In genomic region chr20:60249436-60249835, GRCh38 we compare ENCODE assay signal across 14 cellular contexts.
DNase-seq lines count a peak whose midpoint lies in the region; ATAC-seq and TF ChIP-seq lines count a peak whose summit lies in the region.
"Had no signal": no experiment of that assay in that cellular context is flagged by ENCODE, and none has a peak within 500 bp of the region (broad histone marks: within the 10 kb centered on the region; RNA-seq: fewer than 3 reads in every experiment).

No MANE protein-coding gene starts in this region.

- H3K9me3 Mint-ChIP-seq in CD4-positive, alpha-beta T cell: no peaks in the 10 kb centered on the region
- H3K9me3 Mint-ChIP-seq: neural progenitor cell had no signal

- DNase-seq in ACHN: peak; percentile 94
- peak; percentile 100 for DNase-seq in HS-5 (ENCODE audit: low read depth)
- DNase-seq in astrocyte of the hippocampus (ENCODE audit: low read depth, low spot score): peak; percentile 83
- peak; percentile 86 for DNase-seq in kidney epithelial cell (ENCODE audit: low read depth)
- DNase-seq in WERI-Rb-1: no peak
- no peak for DNase-seq in CD4-positive, alpha-beta T cell
- no peak for DNase-seq in foreskin melanocyte
- DNase-seq in activated T-cell treated with anti-CD3 and anti-CD28 coated beads for 4 hours: no peak
- DNase-seq: activated effector memory CD4-positive, alpha-beta T cell treated with Interleukin-2 at 50 U/mL for 16 hours; stimulated activated CD4-positive, alpha-beta T cell treated with anti-CD3 and anti-CD28 coated beads, Interleukin-4, amount 100 ng/mL, for 24 hours had no signal

- intact Hi-C loops in CD4-positive, alpha-beta T cell (cut with DNase I, micrococcal nuclease): no loop called here

- no peaks in the 10 kb centered on the region for H3K4me1 Mint-ChIP-seq in CD4-positive, alpha-beta T cell (ENCODE audit: low read depth)
- H3K4me1 Mint-ChIP-seq: CD14-positive monocyte had no signal

- no peaks in the 10 kb centered on the region for H3K36me3 Mint-ChIP-seq in CD4-positive, alpha-beta T cell (ENCODE audit: low read depth)
- H3K36me3 Mint-ChIP-seq: neural progenitor cell had no signal

- H3K27ac Mint-ChIP-seq in CD4-positive, alpha-beta T cell: no peak overlapping the region
- H3K27ac Mint-ChIP-seq: neural progenitor cell had no signal

- H3K9me3 ChIP-seq in WERI-Rb-1 (ENCODE audit: severe bottlenecking): no peaks in the 10 kb centered on the region
- no peaks in the 10 kb centered on the region for H3K9me3 ChIP-seq in CD4-positive, alpha-beta T cell (ENCODE audit: control insufficient read depth, low read length)
- H3K9me3 ChIP-seq: thoracic aorta had no signal

- no peak overlapping the region for H3K4me3 ChIP-seq in kidney epithelial cell (ENCODE audit: low read depth, low read length)
- H3K4me3 ChIP-seq in WERI-Rb-1 (ENCODE audit: low read depth, low read length): no peak overlapping the region
- H3K4me3 ChIP-seq: GM12878, neural progenitor cell, thoracic aorta had no signal

- in situ Hi-C loops in ACHN (cut with HindIII; ENCODE audit: low pct_ligation_motif_present, low pct_unique_long_range_greater_than_20kb, low sequenced_read_pairs): no loop called here

- no peak for TF ChIP-seq CTCF in kidney epithelial cell (IDR thresholded peaks at IDR 0.05; ENCODE audit: insufficient read depth, low read length, poor library complexity, severe bottlenecking)
- no peak for TF ChIP-seq CTCF in WERI-Rb-1 (IDR thresholded peaks at IDR 0.05; ENCODE audit: low read depth, low read length)
- TF ChIP-seq CTCF in CD4-positive, alpha-beta T cell (IDR thresholded peaks at IDR 0.05): no peak

- no peaks in the 10 kb centered on the region for H3K27me3 ChIP-seq in kidney epithelial cell (ENCODE audit: control insufficient read depth, insufficient read depth, low read length)
- peaks cover 90% of the 10 kb centered on the region for H3K27me3 ChIP-seq in WERI-Rb-1 (ENCODE audit: insufficient read depth, low read depth, severe bottlenecking)
- H3K27me3 ChIP-seq in CD4-positive, alpha-beta T cell (ENCODE audit: control insufficient read depth, insufficient read depth, low read length): no peaks in the 10 kb centered on the region
- H3K27me3 ChIP-seq: neural progenitor cell had no signal

- CTCF ChIA-PET in CD4-positive, alpha-beta T cell (lab: Charles Lee): no interaction called here

- H3K27ac ChIP-seq in WERI-Rb-1: no peak overlapping the region
- H3K27ac ChIP-seq in CD4-positive, alpha-beta T cell (ENCODE audit: low read depth, low read length): no peak overlapping the region
- H3K27ac ChIP-seq: neural progenitor cell, thoracic aorta had no signal

- no peaks in the 10 kb centered on the region for H3K27me3 Mint-ChIP-seq in CD4-positive, alpha-beta T cell

- H3K36me3 ChIP-seq in kidney epithelial cell (ENCODE audit: control insufficient read depth, insufficient read depth, low read length) (no peaks in the 10 kb centered on the region), WERI-Rb-1 (no peaks in the 10 kb centered on the region)
- H3K36me3 ChIP-seq: neural progenitor cell, thoracic aorta had no signal

- no peak overlapping the region for H3K4me3 Mint-ChIP-seq in CD4-positive, alpha-beta T cell
- H3K4me3 Mint-ChIP-seq: CD14-positive monocyte, neural progenitor cell had no signal

- ATAC-seq in CD4-positive, alpha-beta T cell (ENCODE audit: poor library complexity): no peak
- ATAC-seq: GM12878 had no signal

- POLR2A ChIA-PET in CD4-positive, alpha-beta T cell (lab: Charles Lee): no interaction called here

Comparison
In these comparisons a context has a peak if more than half of its experiments do, and no peak if none do; other contexts are left out.
1. DNase-seq: peak in ACHN (single experiment), HS-5 (single experiment), astrocyte of the hippocampus (single experiment) and kidney epithelial cell (single experiment); none in WERI-Rb-1 (single experiment), CD4-positive, alpha-beta T cell (0 of 10), foreskin melanocyte (single experiment) and activated T-cell treated with anti-CD3 and anti-CD28 coated beads for 4 hours (single experiment).